ENCODE assay signal across 17 cellular contexts in genomic region chr6:132910759-132911158, GRCh38.
"Had no signal": no experiment of that assay in that cellular context is flagged by ENCODE, and none has a peak within 500 bp of the region (broad histone marks: within the 10 kb centered on the region; RNA-seq: fewer than 3 reads in every experiment).

No MANE protein-coding gene starts in this region.

- H3K9me3 Mint-ChIP-seq: naive thymus-derived CD8-positive, alpha-beta T cell; type B pancreatic cell had no signal

- H3K27me3 ChIP-seq: heart left ventricle, spleen, thyroid gland had no signal

- DNase-seq: cortex of kidney; dorsolateral prefrontal cortex; effector CD8-positive, alpha-beta T cell; foreskin melanocyte; heart left ventricle; hippocampal formation; mucosa of descending colon; naive thymus-derived CD8-positive, alpha-beta T cell; posterior cingulate gyrus; spleen; stimulated activated CD4-positive, alpha-beta T cell treated with anti-CD3 and anti-CD28 coated beads, Interleukin-15, amount 100 ng/mL, for 24 hours; stimulated activated CD4-positive, alpha-beta T cell treated with anti-CD3 and anti-CD28 coated beads, Interleukin-1b, Interleukin-23, amount 100 ng/mL, for 48 hours; stimulated activated CD4-positive, alpha-beta T cell treated with anti-CD3 and anti-CD28 coated beads, Interleukin-4, amount 100 ng/mL, for 24 hours; stimulated activated naive CD4-positive, alpha-beta T cell; thyroid gland had no signal

- H3K9me3 ChIP-seq: heart left ventricle, mucosa of descending colon, spleen, thyroid gland had no signal

- H3K36me3 ChIP-seq: heart left ventricle, spleen, thyroid gland had no signal

- H3K36me3 Mint-ChIP-seq: naive thymus-derived CD8-positive, alpha-beta T cell had no signal

- ATAC-seq: heart left ventricle; mucosa of descending colon; naive thymus-derived CD8-positive, alpha-beta T cell; sciatic nerve had no signal

- H3K4me1 Mint-ChIP-seq: naive thymus-derived CD8-positive, alpha-beta T cell had no signal

- H3K4me1 ChIP-seq: heart left ventricle, spleen, thyroid gland had no signal

- H3K27ac ChIP-seq: dorsolateral prefrontal cortex, heart left ventricle, spleen, thyroid gland had no signal

- H3K27ac Mint-ChIP-seq: naive thymus-derived CD8-positive, alpha-beta T cell; type B pancreatic cell had no signal

- H3K4me3 ChIP-seq: dorsolateral prefrontal cortex, heart left ventricle, mucosa of descending colon, spleen, thyroid gland had no signal

- H3K4me3 Mint-ChIP-seq: naive thymus-derived CD8-positive, alpha-beta T cell; type B pancreatic cell had no signal
